Comparison of ENCODE assay signal across 18 cellular contexts in the genomic region with DNA sequence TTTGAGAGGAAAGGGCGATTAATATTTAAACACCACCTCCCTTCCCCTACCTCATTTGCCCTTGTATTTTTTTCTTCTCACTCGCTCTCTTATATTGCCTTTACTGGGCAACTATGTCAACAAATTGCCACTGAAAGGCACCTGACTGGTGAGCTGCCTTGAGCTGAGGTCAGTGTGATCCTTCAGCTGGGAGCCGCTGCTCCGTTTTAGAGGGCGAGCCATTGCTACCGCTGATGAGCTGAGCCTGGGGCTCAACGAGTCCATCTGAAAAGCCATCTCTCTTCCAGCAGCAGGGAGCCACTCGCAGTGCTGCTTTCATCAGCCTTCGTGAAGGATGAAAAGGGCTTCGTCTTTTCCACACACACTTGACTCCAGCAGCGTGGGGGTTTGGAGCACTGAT.
DNase-seq lines count a peak whose midpoint lies in the region; ATAC-seq and TF ChIP-seq lines count a peak whose summit lies in the region.
"Had no signal": no experiment of that assay in that cellular context is flagged by ENCODE, and none has a peak within 500 bp of the region (broad histone marks: within the 10 kb centered on the region; RNA-seq: fewer than 3 reads in every experiment).

No MANE protein-coding gene starts in this region.

- H4K20me1 ChIP-seq in neural progenitor cell (ENCODE audit: low read depth): peaks cover 8% of the 10 kb centered on the region

- H3K4me3 Mint-ChIP-seq in neural progenitor cell: no peak overlapping the region
- H3K4me3 Mint-ChIP-seq in CD14-positive monocyte: no peak overlapping the region

- peak; percentile 30 for DNase-seq in DMS79 treated with DMSO at 0.1 percent for 48 hours (lab: John Stamatoyannopoulos, UW)
- peak; percentile 38 to 82 (median 54) for DNase-seq in NCI-H1417 (lab: John Stamatoyannopoulos, UW)
- peak; percentile 70 for DNase-seq in cerebellum (ENCODE audit: low spot score)
- DNase-seq in neural progenitor cell (ENCODE audit: low spot score): peak; percentile 65
- DNase-seq in NCI-H1436 (lab: John Stamatoyannopoulos, UW): no peak
- no peak for DNase-seq in CD14-positive monocyte (ENCODE audit: low spot score)
- DNase-seq: activated CD4-positive, alpha-beta T cell treated with anti-CD3 and anti-CD28 coated beads for 48 hours; activated CD8-positive, alpha-beta memory T cell treated with anti-CD3 and anti-CD28 coated beads, Interleukin-2, amount 50 U/mL, for 4 hours; activated gamma-delta T cell treated with Interleukin-2 at 50 U/mL for 16 hours; amygdala; foreskin keratinocyte; NCI-H1105; NCI-H69; stimulated activated CD4-positive, alpha-beta T cell treated with anti-CD3 and anti-CD28 coated beads, Interleukin-2, amount 100 ng/mL, for 24 hours had no signal

- TF ChIP-seq CTCF in neural progenitor cell (IDR thresholded peaks at IDR 0.05) (no peak), CD14-positive monocyte (IDR thresholded peaks at IDR 0.05) (no peak)

- no peak for ATAC-seq in GM21390 (IDR thresholded peaks at IDR 0.05; ENCODE audit: unreplicated experiment)
- ATAC-seq: foreskin keratinocyte, HCT116, Panc1 had no signal

- H3K79me2 ChIP-seq in neural progenitor cell (ENCODE audit: low read depth): no peaks in the 10 kb centered on the region

- H3K9me3 ChIP-seq in neural progenitor cell (ENCODE audit: low read depth): no peaks in the 10 kb centered on the region

- peaks cover 29% of the 10 kb centered on the region for H3K4me1 ChIP-seq in neural progenitor cell
- H3K4me1 ChIP-seq: foreskin keratinocyte had no signal

- H2AFZ ChIP-seq in neural progenitor cell (replicated peaks): no peak overlapping the region

- peaks cover 3% of the 10 kb centered on the region for H3K27me3 Mint-ChIP-seq in neural progenitor cell (ENCODE audit: insufficient read depth, low read depth)
- peaks cover 0 to 1% (median 0%) of the 10 kb centered on the region in 3 donors for H3K27me3 Mint-ChIP-seq in CD14-positive monocyte (ENCODE audit: low read depth in 3 of 3)

- H3K4me3 ChIP-seq in neural progenitor cell: no peak overlapping the region
- H3K4me3 ChIP-seq: SK-N-MC had no signal

- H3K9me3 Mint-ChIP-seq in neural progenitor cell (no peaks in the 10 kb centered on the region), CD14-positive monocyte (no peaks in the 10 kb centered on the region)

- H3K36me3 Mint-ChIP-seq in neural progenitor cell (no peaks in the 10 kb centered on the region), CD14-positive monocyte (no peaks in the 10 kb centered on the region)

- no peak overlapping the region for H3K27ac ChIP-seq in neural progenitor cell
- H3K27ac ChIP-seq: foreskin keratinocyte, SK-N-MC had no signal

- peaks cover 33% of the 10 kb centered on the region for H3F3A ChIP-seq in neural progenitor cell (ENCODE audit: low read depth)

- H3K4me1 Mint-ChIP-seq in neural progenitor cell: peaks cover 23% of the 10 kb centered on the region
- peaks cover 32% of the 10 kb centered on the region for H3K4me1 Mint-ChIP-seq in CD14-positive monocyte

- peak overlapping the region; percentile 7 for H3K4me2 ChIP-seq in neural progenitor cell

- H3K27me3 ChIP-seq in neural progenitor cell: no peaks in the 10 kb centered on the region
- H3K27me3 ChIP-seq: foreskin keratinocyte had no signal

- intact Hi-C loops in CD14-positive monocyte (cut with micrococcal nuclease): loop anchor here in 1 of 2 donors (10.0 kb wide), 1 partner anchor 442 kb away; no protein-coding TSS in a partner anchor

- no peak overlapping the region for H3K9ac ChIP-seq in neural progenitor cell

- no peaks in the 10 kb centered on the region for H3K36me3 ChIP-seq in neural progenitor cell

- H3K27ac Mint-ChIP-seq in neural progenitor cell (peak overlapping the region; percentile 27), CD14-positive monocyte (peak overlapping the region in 1 of 7 donors; percentile 30)

Comparison
In these comparisons a context has a peak if more than half of its experiments do, and no peak if none do; other contexts are left out.
1. DNase-seq: peak in DMS79 treated with DMSO at 0.1 percent for 48 hours (single experiment), NCI-H1417 (3 of 3), cerebellum (single experiment) and neural progenitor cell (single experiment); none in NCI-H1436 (single experiment) and CD14-positive monocyte (single experiment).